ENCODE assay signal across 1 cellular context in the genomic region with DNA sequence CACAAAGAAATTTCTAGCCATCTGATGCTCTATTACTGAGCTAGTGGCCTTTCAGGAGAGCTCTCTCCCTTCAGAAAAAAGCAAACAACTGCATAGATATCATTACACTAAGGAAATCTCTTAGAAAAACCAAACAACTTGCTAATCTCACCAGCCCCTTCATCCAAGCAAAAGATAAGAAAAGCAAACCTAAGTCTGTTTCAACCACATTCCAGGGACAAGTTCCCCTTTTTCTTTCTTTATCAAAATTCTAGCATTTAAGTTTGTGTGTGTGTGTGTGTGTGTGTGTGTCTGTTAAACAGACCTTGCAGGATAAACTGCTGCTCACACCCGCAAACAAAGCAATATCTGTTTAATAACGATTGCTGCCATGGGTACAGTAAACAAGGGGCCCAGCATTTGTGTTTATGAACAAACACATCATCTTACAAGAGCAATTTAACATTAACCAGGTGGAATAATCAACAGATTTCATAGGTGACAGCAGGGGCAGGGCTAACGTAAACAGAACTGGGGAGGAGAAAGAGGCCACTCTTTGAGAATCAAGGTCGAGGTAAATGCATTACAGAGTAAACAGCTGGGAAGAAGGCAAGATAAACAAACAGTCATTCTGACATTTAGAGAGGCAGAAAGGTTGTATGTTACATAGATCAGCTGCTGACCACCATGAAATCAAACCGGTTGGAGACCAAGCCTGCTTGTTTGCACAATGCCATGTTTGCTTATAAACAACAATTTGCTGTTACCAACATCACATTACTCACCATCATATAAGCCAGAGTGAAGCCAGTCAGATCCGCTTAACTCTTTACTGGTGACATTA.
TF ChIP-seq lines count a peak whose summit lies in the region.

No MANE protein-coding gene starts in this region.

TF ChIP-seq in HepG2, 621 proteins besides CTCF, POLR2A, EP300 and RAD21 (continued from another document and continues in another):
- TF ChIP-seq ZNF232 (CRISPR knock-in tag; IDR thresholded peaks at IDR 0.05; ENCODE audit: borderline replicate concordance) (peak; percentile 83; the same call in 1 of the 2 replicates), BRD4 (CRISPR knock-in tag; IDR thresholded peaks at IDR 0.05) (no peak), MBD4 (IDR thresholded peaks at IDR 0.05; ENCODE audit: borderline replicate concordance, low read length) (peak; percentile 95; the same call in 1 of the 2 replicates), ZNF724P (CRISPR knock-in tag; IDR thresholded peaks at IDR 0.05; ENCODE audit: borderline replicate concordance) (no peak), SRSF9 (IDR thresholded peaks at IDR 0.05; ENCODE audit: borderline replicate concordance, insufficient read depth, low read depth, low read length, poor library complexity, severe bottlenecking) (no peak), ZMYM4 (CRISPR knock-in tag; IDR thresholded peaks at IDR 0.05) (peak; percentile 89), GATAD1 (CRISPR knock-in tag; IDR thresholded peaks at IDR 0.05) (peak; percentile 72), KLF11 (CRISPR knock-in tag; IDR thresholded peaks at IDR 0.05) (peak; percentile 68; the same call in 1 of the 2 replicates), ZNF788 (CRISPR knock-in tag; IDR thresholded peaks at IDR 0.05; ENCODE audit: borderline replicate concordance) (peak; percentile 56; the same call in 1 of the 2 replicates), MATR3 (CRISPR knock-in tag; IDR thresholded peaks at IDR 0.05) (no peak), TAF15 (IDR thresholded peaks at IDR 0.05; ENCODE audit: low read depth, low read length, poor library complexity, severe bottlenecking) (no peak), ZNF296 (CRISPR knock-in tag; conservative IDR thresholded peaks at IDR 0.05) (no peak), SRY (CRISPR knock-in tag; IDR thresholded peaks at IDR 0.05) (no peak; the same call in 1 of the 2 replicates), ZSCAN22 (CRISPR knock-in tag; IDR thresholded peaks at IDR 0.05) (peak; percentile 62; the same call in 1 of the 2 replicates), PHF5A (CRISPR knock-in tag; IDR thresholded peaks at IDR 0.05; ENCODE audit: low read depth, unreplicated experiment) (no peak), BRCA1 (CRISPR knock-in tag; IDR thresholded peaks at IDR 0.05) (no peak), ZNF7 (CRISPR knock-in tag; IDR thresholded peaks at IDR 0.05) (no peak), MEF2D (CRISPR knock-in tag; IDR thresholded peaks at IDR 0.05) (peak; percentile 83; the same call in 1 of the 2 replicates), ZNF605 (CRISPR knock-in tag; IDR thresholded peaks at IDR 0.05) (peak; percentile 94), POLR2AphosphoS5 (IDR thresholded peaks at IDR 0.05; ENCODE audit: low read depth, low read length) (no peak), ZNF589 (CRISPR knock-in tag; conservative IDR thresholded peaks at IDR 0.05) (peak; percentile 82; the same call in 1 of the 2 replicates), ZFP36 (IDR thresholded peaks at IDR 0.05; ENCODE audit: borderline replicate concordance, low read depth, low read length, partially characterized antibody) (peak; percentile 24), ZBTB20 (CRISPR knock-in tag; IDR thresholded peaks at IDR 0.05; ENCODE audit: borderline replicate concordance, low read depth) (peak; percentile 90; the same call in 1 of the 2 replicates), SATB2 (CRISPR knock-in tag; IDR thresholded peaks at IDR 0.05) (peak; percentile 50; the same call in 1 of the 2 replicates), ZNF468 (CRISPR knock-in tag; IDR thresholded peaks at IDR 0.05) (no peak), AHR (CRISPR knock-in tag; IDR thresholded peaks at IDR 0.05) (no peak), ETV6 (CRISPR knock-in tag; conservative IDR thresholded peaks at IDR 0.05) (no peak), GPN1 (CRISPR knock-in tag; IDR thresholded peaks at IDR 0.05; ENCODE audit: borderline replicate concordance) (no peak), SP2 (CRISPR knock-in tag; IDR thresholded peaks at IDR 0.05) (no peak), HNRNPK (IDR thresholded peaks at IDR 0.05; ENCODE audit: low read depth, low read length, poor library complexity, severe bottlenecking) (no peak), ATRX (CRISPR knock-in tag; IDR thresholded peaks at IDR 0.05; ENCODE audit: borderline replicate concordance) (no peak), DNMT3B (CRISPR knock-in tag; conservative IDR thresholded peaks at IDR 0.05) (peak; percentile 68; the same call in 1 of the 2 replicates), KAT2B (IDR thresholded peaks at IDR 0.05; ENCODE audit: borderline replicate concordance, low read depth, low read length) (no peak), NFE2 (CRISPR knock-in tag; IDR thresholded peaks at IDR 0.05) (no peak)
- TF ChIP-seq, protein P1, sequence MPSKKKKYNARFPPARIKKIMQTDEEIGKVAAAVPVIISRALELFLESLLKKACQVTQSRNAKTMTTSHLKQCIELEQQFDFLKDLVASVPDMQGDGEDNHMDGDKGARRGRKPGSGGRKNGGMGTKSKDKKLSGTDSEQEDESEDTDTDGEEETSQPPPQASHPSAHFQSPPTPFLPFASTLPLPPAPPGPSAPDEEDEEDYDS (CRISPR knock-in tag; IDR thresholded peaks at IDR 0.05), result no peak; the same call in 1 of the 2 replicates
- TF ChIP-seq, protein P2, sequence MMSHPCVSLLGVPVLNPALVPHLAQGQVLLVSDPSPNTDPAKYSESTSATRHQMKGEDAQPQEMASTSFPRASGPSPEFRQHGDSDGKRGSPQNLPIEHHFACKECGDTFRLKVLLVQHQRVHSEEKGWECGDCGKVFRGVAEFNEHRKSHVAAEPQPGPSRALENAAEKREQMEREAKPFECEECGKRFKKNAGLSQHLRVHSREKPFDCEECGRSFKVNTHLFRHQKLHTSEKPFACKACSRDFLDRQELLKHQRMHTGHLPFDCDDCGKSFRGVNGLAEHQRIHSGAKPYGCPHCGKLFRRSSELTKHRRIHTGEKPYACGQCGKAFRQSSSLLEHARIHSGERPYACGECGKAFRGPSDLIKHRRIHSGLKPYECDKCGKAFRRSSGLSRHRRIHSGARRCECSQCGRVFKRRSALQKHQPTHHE (CRISPR knock-in tag; IDR thresholded peaks at IDR 0.05; ENCODE audit: borderline replicate concordance), result no peak
- TF ChIP-seq, protein P3, sequence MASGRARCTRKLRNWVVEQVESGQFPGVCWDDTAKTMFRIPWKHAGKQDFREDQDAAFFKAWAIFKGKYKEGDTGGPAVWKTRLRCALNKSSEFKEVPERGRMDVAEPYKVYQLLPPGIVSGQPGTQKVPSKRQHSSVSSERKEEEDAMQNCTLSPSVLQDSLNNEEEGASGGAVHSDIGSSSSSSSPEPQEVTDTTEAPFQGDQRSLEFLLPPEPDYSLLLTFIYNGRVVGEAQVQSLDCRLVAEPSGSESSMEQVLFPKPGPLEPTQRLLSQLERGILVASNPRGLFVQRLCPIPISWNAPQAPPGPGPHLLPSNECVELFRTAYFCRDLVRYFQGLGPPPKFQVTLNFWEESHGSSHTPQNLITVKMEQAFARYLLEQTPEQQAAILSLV (CRISPR knock-in tag; IDR thresholded peaks at IDR 0.05; ENCODE audit: borderline replicate concordance), result no peak
- TF ChIP-seq, protein P4, sequence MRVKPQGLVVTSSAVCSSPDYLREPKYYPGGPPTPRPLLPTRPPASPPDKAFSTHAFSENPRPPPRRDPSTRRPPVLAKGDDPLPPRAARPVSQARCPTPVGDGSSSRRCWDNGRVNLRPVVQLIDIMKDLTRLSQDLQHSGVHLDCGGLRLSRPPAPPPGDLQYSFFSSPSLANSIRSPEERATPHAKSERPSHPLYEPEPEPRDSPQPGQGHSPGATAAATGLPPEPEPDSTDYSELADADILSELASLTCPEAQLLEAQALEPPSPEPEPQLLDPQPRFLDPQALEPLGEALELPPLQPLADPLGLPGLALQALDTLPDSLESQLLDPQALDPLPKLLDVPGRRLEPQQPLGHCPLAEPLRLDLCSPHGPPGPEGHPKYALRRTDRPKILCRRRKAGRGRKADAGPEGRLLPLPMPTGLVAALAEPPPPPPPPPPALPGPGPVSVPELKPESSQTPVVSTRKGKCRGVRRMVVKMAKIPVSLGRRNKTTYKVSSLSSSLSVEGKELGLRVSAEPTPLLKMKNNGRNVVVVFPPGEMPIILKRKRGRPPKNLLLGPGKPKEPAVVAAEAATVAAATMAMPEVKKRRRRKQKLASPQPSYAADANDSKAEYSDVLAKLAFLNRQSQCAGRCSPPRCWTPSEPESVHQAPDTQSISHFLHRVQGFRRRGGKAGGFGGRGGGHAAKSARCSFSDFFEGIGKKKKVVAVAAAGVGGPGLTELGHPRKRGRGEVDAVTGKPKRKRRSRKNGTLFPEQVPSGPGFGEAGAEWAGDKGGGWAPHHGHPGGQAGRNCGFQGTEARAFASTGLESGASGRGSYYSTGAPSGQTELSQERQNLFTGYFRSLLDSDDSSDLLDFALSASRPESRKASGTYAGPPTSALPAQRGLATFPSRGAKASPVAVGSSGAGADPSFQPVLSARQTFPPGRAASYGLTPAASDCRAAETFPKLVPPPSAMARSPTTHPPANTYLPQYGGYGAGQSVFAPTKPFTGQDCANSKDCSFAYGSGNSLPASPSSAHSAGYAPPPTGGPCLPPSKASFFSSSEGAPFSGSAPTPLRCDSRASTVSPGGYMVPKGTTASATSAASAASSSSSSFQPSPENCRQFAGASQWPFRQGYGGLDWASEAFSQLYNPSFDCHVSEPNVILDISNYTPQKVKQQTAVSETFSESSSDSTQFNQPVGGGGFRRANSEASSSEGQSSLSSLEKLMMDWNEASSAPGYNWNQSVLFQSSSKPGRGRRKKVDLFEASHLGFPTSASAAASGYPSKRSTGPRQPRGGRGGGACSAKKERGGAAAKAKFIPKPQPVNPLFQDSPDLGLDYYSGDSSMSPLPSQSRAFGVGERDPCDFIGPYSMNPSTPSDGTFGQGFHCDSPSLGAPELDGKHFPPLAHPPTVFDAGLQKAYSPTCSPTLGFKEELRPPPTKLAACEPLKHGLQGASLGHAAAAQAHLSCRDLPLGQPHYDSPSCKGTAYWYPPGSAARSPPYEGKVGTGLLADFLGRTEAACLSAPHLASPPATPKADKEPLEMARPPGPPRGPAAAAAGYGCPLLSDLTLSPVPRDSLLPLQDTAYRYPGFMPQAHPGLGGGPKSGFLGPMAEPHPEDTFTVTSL (CRISPR knock-in tag; IDR thresholded peaks at IDR 0.05; ENCODE audit: borderline replicate concordance), result peak; percentile 95
- TF ChIP-seq, protein P5, sequence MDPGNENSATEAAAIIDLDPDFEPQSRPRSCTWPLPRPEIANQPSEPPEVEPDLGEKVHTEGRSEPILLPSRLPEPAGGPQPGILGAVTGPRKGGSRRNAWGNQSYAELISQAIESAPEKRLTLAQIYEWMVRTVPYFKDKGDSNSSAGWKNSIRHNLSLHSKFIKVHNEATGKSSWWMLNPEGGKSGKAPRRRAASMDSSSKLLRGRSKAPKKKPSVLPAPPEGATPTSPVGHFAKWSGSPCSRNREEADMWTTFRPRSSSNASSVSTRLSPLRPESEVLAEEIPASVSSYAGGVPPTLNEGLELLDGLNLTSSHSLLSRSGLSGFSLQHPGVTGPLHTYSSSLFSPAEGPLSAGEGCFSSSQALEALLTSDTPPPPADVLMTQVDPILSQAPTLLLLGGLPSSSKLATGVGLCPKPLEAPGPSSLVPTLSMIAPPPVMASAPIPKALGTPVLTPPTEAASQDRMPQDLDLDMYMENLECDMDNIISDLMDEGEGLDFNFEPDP (CRISPR knock-in tag; conservative IDR thresholded peaks at IDR 0.05), result 0 out of 2 replicates have a peak, but pooled peaks have one; percentile 47
- TF ChIP-seq, protein P6, sequence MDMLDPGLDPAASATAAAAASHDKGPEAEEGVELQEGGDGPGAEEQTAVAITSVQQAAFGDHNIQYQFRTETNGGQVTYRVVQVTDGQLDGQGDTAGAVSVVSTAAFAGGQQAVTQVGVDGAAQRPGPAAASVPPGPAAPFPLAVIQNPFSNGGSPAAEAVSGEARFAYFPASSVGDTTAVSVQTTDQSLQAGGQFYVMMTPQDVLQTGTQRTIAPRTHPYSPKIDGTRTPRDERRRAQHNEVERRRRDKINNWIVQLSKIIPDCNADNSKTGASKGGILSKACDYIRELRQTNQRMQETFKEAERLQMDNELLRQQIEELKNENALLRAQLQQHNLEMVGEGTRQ (IDR thresholded peaks at IDR 0.05; ENCODE audit: low read depth, low read length), result no peak
- TF ChIP-seq, protein P6 (CRISPR knock-in tag; IDR thresholded peaks at IDR 0.05; ENCODE audit: borderline replicate concordance), result no peak
- TF ChIP-seq, protein P7, sequence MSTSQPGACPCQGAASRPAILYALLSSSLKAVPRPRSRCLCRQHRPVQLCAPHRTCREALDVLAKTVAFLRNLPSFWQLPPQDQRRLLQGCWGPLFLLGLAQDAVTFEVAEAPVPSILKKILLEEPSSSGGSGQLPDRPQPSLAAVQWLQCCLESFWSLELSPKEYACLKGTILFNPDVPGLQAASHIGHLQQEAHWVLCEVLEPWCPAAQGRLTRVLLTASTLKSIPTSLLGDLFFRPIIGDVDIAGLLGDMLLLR (CRISPR knock-in tag; IDR thresholded peaks at IDR 0.05), result no peak
- TF ChIP-seq, protein P8, sequence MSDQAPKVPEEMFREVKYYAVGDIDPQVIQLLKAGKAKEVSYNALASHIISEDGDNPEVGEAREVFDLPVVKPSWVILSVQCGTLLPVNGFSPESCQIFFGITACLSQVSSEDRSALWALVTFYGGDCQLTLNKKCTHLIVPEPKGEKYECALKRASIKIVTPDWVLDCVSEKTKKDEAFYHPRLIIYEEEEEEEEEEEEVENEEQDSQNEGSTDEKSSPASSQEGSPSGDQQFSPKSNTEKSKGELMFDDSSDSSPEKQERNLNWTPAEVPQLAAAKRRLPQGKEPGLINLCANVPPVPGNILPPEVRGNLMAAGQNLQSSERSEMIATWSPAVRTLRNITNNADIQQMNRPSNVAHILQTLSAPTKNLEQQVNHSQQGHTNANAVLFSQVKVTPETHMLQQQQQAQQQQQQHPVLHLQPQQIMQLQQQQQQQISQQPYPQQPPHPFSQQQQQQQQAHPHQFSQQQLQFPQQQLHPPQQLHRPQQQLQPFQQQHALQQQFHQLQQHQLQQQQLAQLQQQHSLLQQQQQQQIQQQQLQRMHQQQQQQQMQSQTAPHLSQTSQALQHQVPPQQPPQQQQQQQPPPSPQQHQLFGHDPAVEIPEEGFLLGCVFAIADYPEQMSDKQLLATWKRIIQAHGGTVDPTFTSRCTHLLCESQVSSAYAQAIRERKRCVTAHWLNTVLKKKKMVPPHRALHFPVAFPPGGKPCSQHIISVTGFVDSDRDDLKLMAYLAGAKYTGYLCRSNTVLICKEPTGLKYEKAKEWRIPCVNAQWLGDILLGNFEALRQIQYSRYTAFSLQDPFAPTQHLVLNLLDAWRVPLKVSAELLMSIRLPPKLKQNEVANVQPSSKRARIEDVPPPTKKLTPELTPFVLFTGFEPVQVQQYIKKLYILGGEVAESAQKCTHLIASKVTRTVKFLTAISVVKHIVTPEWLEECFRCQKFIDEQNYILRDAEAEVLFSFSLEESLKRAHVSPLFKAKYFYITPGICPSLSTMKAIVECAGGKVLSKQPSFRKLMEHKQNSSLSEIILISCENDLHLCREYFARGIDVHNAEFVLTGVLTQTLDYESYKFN (CRISPR knock-in tag; conservative IDR thresholded peaks at IDR 0.05), result peak; percentile 98
